19 cellular contexts compared by ENCODE assay signal in the genomic region with DNA sequence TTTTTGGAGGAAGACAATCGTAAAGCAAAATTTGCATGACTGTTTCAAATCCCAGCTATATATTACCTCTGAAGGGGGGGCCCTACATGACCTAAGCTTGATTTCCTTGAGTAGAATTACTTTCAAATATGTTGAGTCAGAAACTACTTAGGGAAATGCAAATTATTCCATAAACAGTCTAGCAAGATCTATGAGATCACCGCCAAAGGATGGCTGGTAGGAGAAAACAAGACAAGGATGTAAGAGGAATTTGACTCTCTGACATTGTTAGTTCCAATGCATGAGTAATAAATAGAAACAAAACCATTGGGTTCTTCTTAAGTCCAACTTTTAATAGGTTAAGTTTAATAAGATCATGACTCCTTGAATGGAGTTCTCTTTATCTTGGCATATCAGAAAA.
A peak's percentile ranks its signal among the peaks of the same experiment; 100 is the strongest.
DNase-seq lines count a peak whose midpoint lies in the region; ATAC-seq, FAIRE-seq and TF ChIP-seq lines count a peak whose summit lies in the region.
"Had no signal": no experiment of that assay in that cellular context is flagged by ENCODE, and none has a peak within 500 bp of the region (broad histone marks: within the 10 kb centered on the region; RNA-seq: fewer than 3 reads in every experiment).

No MANE protein-coding gene starts in this region.

- H3K4me3 ChIP-seq in bronchial epithelial cell (ENCODE audit: low read depth, low read length) = no peak overlapping the region
- H3K4me3 ChIP-seq: BLaER1, HAP-1 had no signal

- H3K36me3 ChIP-seq in bronchial epithelial cell (ENCODE audit: control insufficient read depth, insufficient read depth, low read length) = no peaks in the 10 kb centered on the region
- H3K36me3 ChIP-seq: BLaER1, HAP-1 had no signal

- no peaks in the 10 kb centered on the region for H3K4me1 ChIP-seq in foreskin keratinocyte
- H3K4me1 ChIP-seq: BLaER1, HAP-1 had no signal

- no peak overlapping the region for H3K27ac ChIP-seq in foreskin keratinocyte
- H3K27ac ChIP-seq: 22Rv1, BLaER1 had no signal

- DNase-seq in A172 (ENCODE audit: low spot score) (peak; percentile 6), HT1080 (ENCODE audit: low read depth) (peak; percentile 1), bronchial epithelial cell (ENCODE audit: low read depth) (peak; percentile 10), foreskin keratinocyte (peak; percentile 20 to 40), medulla oblongata (ENCODE audit: extremely low spot score) (no peak), RKO (ENCODE audit: low spot score) (no peak)
- DNase-seq in stimulated activated CD4-positive, alpha-beta T cell treated with anti-CD3 and anti-CD28 coated beads, Interleukin-12 subunit alpha, Interleukin-12 subunit beta, amount 100 ng/mL, for 4 hours = no peak
- no peak for DNase-seq in activated CD8-positive, alpha-beta memory T cell treated with anti-CD3 and anti-CD28 coated beads for 24 hours
- DNase-seq: Calu3; CD8-positive, alpha-beta T cell; DMS79 treated with DMSO at 0.1 percent for 48 hours; GF-D8; IMR-90 had no signal

- FAIRE-seq in bronchial epithelial cell (lab: Jason Lieb, UNC) = no peak
- FAIRE-seq: GM19239, H1, HTR-8/SVneo had no signal

- no peak for TF ChIP-seq CTCF in bronchial epithelial cell (IDR thresholded peaks at IDR 0.05; ENCODE audit: insufficient read depth, low read length, severe bottlenecking)
- no peak for TF ChIP-seq CTCF in foreskin keratinocyte (conservative IDR thresholded peaks at IDR 0.05)

- no peaks in the 10 kb centered on the region for H3K27me3 ChIP-seq in bronchial epithelial cell (ENCODE audit: control insufficient read depth, insufficient read depth, low read length)
- H3K27me3 ChIP-seq in foreskin keratinocyte = no peaks in the 10 kb centered on the region
- H3K27me3 ChIP-seq: BLaER1 had no signal

- ATAC-seq in foreskin keratinocyte = peak; percentile 20
- ATAC-seq: CD8-positive, alpha-beta T cell had no signal

Comparison
In these comparisons a context has a peak if more than half of its experiments do, and no peak if none do; other contexts are left out.
1. DNase-seq: peak in A172 (single experiment), HT1080 (single experiment), bronchial epithelial cell (single experiment) and foreskin keratinocyte (2 of 2); none in stimulated activated CD4-positive, alpha-beta T cell treated with anti-CD3 and anti-CD28 coated beads, Interleukin-12 subunit alpha, Interleukin-12 subunit beta, amount 100 ng/mL, for 4 hours (single experiment), medulla oblongata (single experiment), activated CD8-positive, alpha-beta memory T cell treated with anti-CD3 and anti-CD28 coated beads for 24 hours (single experiment) and RKO (single experiment).